11 cellular contexts compared by ENCODE assay signal in the genomic region with DNA sequence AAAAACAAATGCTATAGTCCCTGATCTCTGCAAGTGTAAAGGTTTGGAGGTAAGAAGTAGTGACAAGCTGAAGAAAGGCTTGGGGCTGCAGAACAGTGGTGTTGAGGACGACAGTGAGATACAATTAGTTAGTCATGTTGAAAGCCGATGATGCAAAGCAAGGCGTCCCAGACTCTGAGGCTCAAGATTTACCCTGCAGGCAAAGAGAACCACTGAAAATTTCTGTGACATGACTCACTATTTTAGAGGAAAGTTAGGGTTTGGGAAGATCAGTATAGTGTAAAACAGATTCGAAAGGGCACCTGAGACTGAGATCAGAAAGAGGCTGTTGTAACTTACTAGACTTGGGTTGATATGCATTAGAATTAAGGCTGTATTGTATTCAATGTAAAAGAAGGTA.
A peak's percentile ranks its signal among the peaks of the same experiment; 100 is the strongest.
DNase-seq lines count a peak whose midpoint lies in the region; ATAC-seq and TF ChIP-seq lines count a peak whose summit lies in the region.
"Had no signal": no experiment of that assay in that cellular context is flagged by ENCODE, and none has a peak within 500 bp of the region (broad histone marks: within the 10 kb centered on the region; RNA-seq: fewer than 3 reads in every experiment).

No MANE protein-coding gene starts in this region.

- no peak overlapping the region for H3K4me3 Mint-ChIP-seq in MCF 10A (ENCODE audit: unreplicated experiment)
- no peak overlapping the region for H3K4me3 Mint-ChIP-seq in activated T-helper 2 cell treated with anti-CD3 and anti-CD28 coated beads, Interferon-gamma antibody, Interleukin-2, Interleukin-4, amounts not matched to agents 10 μg/mL and 5 μg/mL and 100 μg/mL, durations not matched to agents 14 hours and 24 hours and 36 hours (ENCODE audit: low read depth)
- H3K4me3 Mint-ChIP-seq in stimulated activated effector memory CD8-positive, alpha-beta T cell treated with anti-CD3 and anti-CD28 coated beads, Interleukin-12 subunit alpha, Interleukin-12 subunit beta, amount 100 ng/mL, for 72 hours: no peak overlapping the region
- H3K4me3 Mint-ChIP-seq: CD4-positive, CD25-positive, alpha-beta regulatory T cell had no signal

- peak; percentile 84 for DNase-seq in EL
- DNase-seq in LHCN-M2 (ENCODE audit: low read depth): peak; percentile 61
- DNase-seq in MCF 10A (ENCODE audit: unreplicated experiment): peak; percentile 84
- DNase-seq in kidney glomerular epithelial cell (lab: John Stamatoyannopoulos, UW): peak; percentile 51
- no peak for DNase-seq in activated T-helper 2 cell treated with anti-CD3 and anti-CD28 coated beads, Interferon-gamma antibody, Interleukin-2, Interleukin-4, amounts not matched to agents 10 μg/mL and 5 μg/mL and 100 μg/mL, durations not matched to agents 14 hours and 24 hours and 36 hours (ENCODE audit: low spot score)
- no peak for DNase-seq in middle frontal gyrus (ENCODE audit: extremely low spot score, low spot score)
- DNase-seq in stimulated activated effector memory CD8-positive, alpha-beta T cell treated with anti-CD3 and anti-CD28 coated beads, Interleukin-12 subunit alpha, Interleukin-12 subunit beta, amount 100 ng/mL, for 72 hours (ENCODE audit: low spot score in 2 of 2): no peak
- DNase-seq: activated CD8-positive, alpha-beta memory T cell treated with anti-CD3 and anti-CD28 coated beads, Interleukin-2, amount 50 U/mL, for 48 hours; CD4-positive, CD25-positive, alpha-beta regulatory T cell; Kasumi-1 had no signal

- no peak for ATAC-seq in HG02642 (IDR thresholded peaks at IDR 0.05; ENCODE audit: poor library complexity, unreplicated experiment)
- no peak for ATAC-seq in stimulated activated effector memory CD8-positive, alpha-beta T cell treated with anti-CD3 and anti-CD28 coated beads, Interleukin-12 subunit alpha, Interleukin-12 subunit beta, amount 100 ng/mL, for 72 hours

- H3K4me1 Mint-ChIP-seq in MCF 10A (ENCODE audit: insufficient read depth, unreplicated experiment): peaks cover 21% of the 10 kb centered on the region
- H3K4me1 Mint-ChIP-seq in activated T-helper 2 cell treated with anti-CD3 and anti-CD28 coated beads, Interferon-gamma antibody, Interleukin-2, Interleukin-4, amounts not matched to agents 10 μg/mL and 5 μg/mL and 100 μg/mL, durations not matched to agents 14 hours and 24 hours and 36 hours (ENCODE audit: low read depth): no peaks in the 10 kb centered on the region
- no peaks in the 10 kb centered on the region for H3K4me1 Mint-ChIP-seq in stimulated activated effector memory CD8-positive, alpha-beta T cell treated with anti-CD3 and anti-CD28 coated beads, Interleukin-12 subunit alpha, Interleukin-12 subunit beta, amount 100 ng/mL, for 72 hours
- H3K4me1 Mint-ChIP-seq: CD4-positive, CD25-positive, alpha-beta regulatory T cell had no signal

- POLR2A ChIA-PET in MCF 10A (lab: Yijun Ruan, JAX): interaction anchor here (1.0 to 1.4 kb wide), 4 partner anchors 8 to 70 kb away, joined by 3 to 5 read pairs (median 4); no protein-coding TSS in a partner anchor

- TF ChIP-seq CTCF in MCF 10A (IDR thresholded peaks at IDR 0.05; ENCODE audit: unreplicated experiment): no peak

- H3K9me3 Mint-ChIP-seq in MCF 10A (ENCODE audit: unreplicated experiment): no peaks in the 10 kb centered on the region
- no peaks in the 10 kb centered on the region for H3K9me3 Mint-ChIP-seq in activated T-helper 2 cell treated with anti-CD3 and anti-CD28 coated beads, Interferon-gamma antibody, Interleukin-2, Interleukin-4, amounts not matched to agents 10 μg/mL and 5 μg/mL and 100 μg/mL, durations not matched to agents 14 hours and 24 hours and 36 hours
- no peaks in the 10 kb centered on the region for H3K9me3 Mint-ChIP-seq in stimulated activated effector memory CD8-positive, alpha-beta T cell treated with anti-CD3 and anti-CD28 coated beads, Interleukin-12 subunit alpha, Interleukin-12 subunit beta, amount 100 ng/mL, for 72 hours

- CTCF ChIA-PET in MCF 10A (lab: Yijun Ruan, JAX): interaction anchor here (1.1 kb wide), 1 partner anchor 74 kb away, joined by 4 read pairs; no protein-coding TSS in a partner anchor

- no TSS peak for BruUV-seq in MCF 10A (replicated peaks; lab: Mats Ljungman, UMichigan)

- intact Hi-C loops in MCF 10A (cut with micrococcal nuclease): no loop called here
- intact Hi-C loops in activated T-helper 2 cell treated with anti-CD3 and anti-CD28 coated beads, Interferon-gamma antibody, Interleukin-2, Interleukin-4, amounts not matched to agents 10 μg/mL and 5 μg/mL and 100 μg/mL, durations not matched to agents 14 hours and 24 hours and 36 hours (cut with micrococcal nuclease): no loop called here

- peak overlapping the region; percentile 25 for H3K27ac Mint-ChIP-seq in MCF 10A (ENCODE audit: low read depth, unreplicated experiment)
- no peak overlapping the region for H3K27ac Mint-ChIP-seq in activated T-helper 2 cell treated with anti-CD3 and anti-CD28 coated beads, Interferon-gamma antibody, Interleukin-2, Interleukin-4, amounts not matched to agents 10 μg/mL and 5 μg/mL and 100 μg/mL, durations not matched to agents 14 hours and 24 hours and 36 hours
- H3K27ac Mint-ChIP-seq in stimulated activated effector memory CD8-positive, alpha-beta T cell treated with anti-CD3 and anti-CD28 coated beads, Interleukin-12 subunit alpha, Interleukin-12 subunit beta, amount 100 ng/mL, for 72 hours: no peak overlapping the region
- H3K27ac Mint-ChIP-seq: CD4-positive, CD25-positive, alpha-beta regulatory T cell had no signal

- H3K27me3 Mint-ChIP-seq in MCF 10A (ENCODE audit: insufficient read depth, unreplicated experiment): peaks cover 34% of the 10 kb centered on the region
- no peaks in the 10 kb centered on the region for H3K27me3 Mint-ChIP-seq in activated T-helper 2 cell treated with anti-CD3 and anti-CD28 coated beads, Interferon-gamma antibody, Interleukin-2, Interleukin-4, amounts not matched to agents 10 μg/mL and 5 μg/mL and 100 μg/mL, durations not matched to agents 14 hours and 24 hours and 36 hours (ENCODE audit: low read depth)

- H3K36me3 Mint-ChIP-seq in MCF 10A (ENCODE audit: insufficient read depth, unreplicated experiment): no peaks in the 10 kb centered on the region
- no peaks in the 10 kb centered on the region for H3K36me3 Mint-ChIP-seq in activated T-helper 2 cell treated with anti-CD3 and anti-CD28 coated beads, Interferon-gamma antibody, Interleukin-2, Interleukin-4, amounts not matched to agents 10 μg/mL and 5 μg/mL and 100 μg/mL, durations not matched to agents 14 hours and 24 hours and 36 hours (ENCODE audit: low read depth)
- no peaks in the 10 kb centered on the region for H3K36me3 Mint-ChIP-seq in stimulated activated effector memory CD8-positive, alpha-beta T cell treated with anti-CD3 and anti-CD28 coated beads, Interleukin-12 subunit alpha, Interleukin-12 subunit beta, amount 100 ng/mL, for 72 hours
- H3K36me3 Mint-ChIP-seq: CD4-positive, CD25-positive, alpha-beta regulatory T cell had no signal

Comparison
In these comparisons a context has a peak if more than half of its experiments do, and no peak if none do; other contexts are left out.
1. DNase-seq: peak in EL (single experiment), LHCN-M2 (single experiment), MCF 10A (single experiment) and kidney glomerular epithelial cell (single experiment); none in activated T-helper 2 cell treated with anti-CD3 and anti-CD28 coated beads, Interferon-gamma antibody, Interleukin-2, Interleukin-4, amounts not matched to agents 10 μg/mL and 5 μg/mL and 100 μg/mL, durations not matched to agents 14 hours and 24 hours and 36 hours (single experiment), middle frontal gyrus (single experiment) and stimulated activated effector memory CD8-positive, alpha-beta T cell treated with anti-CD3 and anti-CD28 coated beads, Interleukin-12 subunit alpha, Interleukin-12 subunit beta, amount 100 ng/mL, for 72 hours (0 of 2).